8 cellular contexts compared by ENCODE assay signal in genomic region chr4:81648576-81649272, GRCh38.
DNase-seq lines count a peak whose midpoint lies in the region; ATAC-seq and TF ChIP-seq lines count a peak whose summit lies in the region.

No MANE protein-coding gene starts in this region.

- peak overlapping the region; percentile 52 for H3K4me2 ChIP-seq in DOHH2 (ENCODE audit: low read length)

- DNase-seq in activated CD8-positive, alpha-beta memory T cell treated with anti-CD3 and anti-CD28 coated beads, Interleukin-2, amount 50 U/mL, for 24 hours (ENCODE audit: extremely low read depth): peak; percentile 12
- DNase-seq in stimulated activated CD4-positive, alpha-beta T cell treated with anti-CD3 and anti-CD28 coated beads, Interleukin-15, amount 100 ng/mL, for 24 hours: peak; percentile 55
- DNase-seq in islet precursor cell: no peak
- no peak for DNase-seq in putamen (ENCODE audit: low spot score)
- no peak for DNase-seq in DMS 273 treated with DMSO at 0.1 percent for 48 hours (lab: John Stamatoyannopoulos, UW)

- H3K9me2 ChIP-seq in DOHH2 (replicated peaks; ENCODE audit: control insufficient read depth, low read length): no peaks in the 10 kb centered on the region

- ATAC-seq in GM21360 (IDR thresholded peaks at IDR 0.05; ENCODE audit: unreplicated experiment): peak; percentile 92
- ATAC-seq in HG03521 (IDR thresholded peaks at IDR 0.05; ENCODE audit: unreplicated experiment): peak; percentile 86

- no peaks in the 10 kb centered on the region for H3K36me3 ChIP-seq in DOHH2 (ENCODE audit: control insufficient read depth, low read length)

- H3K9me3 ChIP-seq in DOHH2 (ENCODE audit: control insufficient read depth, insufficient read depth, low read length): no peaks in the 10 kb centered on the region; the same call in 1 of the 2 replicates

- TF ChIP-seq CTCF in DOHH2 (IDR thresholded peaks at IDR 0.05; ENCODE audit: low read depth, low read length, poor library complexity, severe bottlenecking): no peak

- no peak overlapping the region for H3K27ac ChIP-seq in DOHH2 (ENCODE audit: low read depth, low read length)

- H4K20me1 ChIP-seq in DOHH2 (ENCODE audit: control insufficient read depth, insufficient read depth, low read depth, low read length): no peaks in the 10 kb centered on the region

- peak overlapping the region; percentile 32 for H3K4me3 ChIP-seq in DOHH2 (ENCODE audit: low read length)

- H3F3A ChIP-seq in DOHH2 (ENCODE audit: control insufficient read depth, insufficient read depth): 0 out of 2 replicates have a peak, but pooled peaks cover 2% of the 10 kb centered on the region

- H3K4me1 ChIP-seq in DOHH2 (ENCODE audit: control insufficient read depth, low read length): peaks cover 32% of the 10 kb centered on the region

- H3K27me3 ChIP-seq in DOHH2 (ENCODE audit: control insufficient read depth, low read length): no peaks in the 10 kb centered on the region

- no peaks in the 10 kb centered on the region for H3K79me2 ChIP-seq in DOHH2 (ENCODE audit: control insufficient read depth, low read length)

Comparison
In these comparisons a context has a peak if more than half of its experiments do, and no peak if none do; other contexts are left out.
1. DNase-seq: peak in activated CD8-positive, alpha-beta memory T cell treated with anti-CD3 and anti-CD28 coated beads, Interleukin-2, amount 50 U/mL, for 24 hours (single experiment) and stimulated activated CD4-positive, alpha-beta T cell treated with anti-CD3 and anti-CD28 coated beads, Interleukin-15, amount 100 ng/mL, for 24 hours (single experiment); none in islet precursor cell (single experiment), putamen (single experiment) and DMS 273 treated with DMSO at 0.1 percent for 48 hours (single experiment).